Comparison of ENCODE assay signal across 25 cellular contexts in the genomic region with DNA sequence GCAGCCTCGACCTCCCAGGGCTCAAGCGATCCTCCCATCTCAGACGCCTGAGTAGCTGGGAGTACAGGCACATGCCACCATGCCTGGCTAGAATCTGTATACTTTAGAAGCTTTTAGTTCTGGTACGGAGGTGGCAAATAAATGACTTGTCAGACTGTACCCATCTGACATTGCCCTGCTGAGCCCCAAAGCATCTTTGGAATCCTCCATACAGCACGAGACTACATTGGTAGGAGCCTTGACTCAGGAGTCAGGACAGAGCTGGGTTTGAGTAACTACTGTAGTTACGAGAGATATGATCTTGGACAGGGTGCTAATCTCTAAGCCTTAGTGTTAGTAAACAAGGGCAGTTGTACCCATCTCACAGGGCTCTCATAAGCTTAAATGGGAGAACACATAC.
"Had no signal": no experiment of that assay in that cellular context is flagged by ENCODE, and none has a peak within 500 bp of the region (broad histone marks: within the 10 kb centered on the region; RNA-seq: fewer than 3 reads in every experiment).

No MANE protein-coding gene starts in this region.

- H3K36me3 ChIP-seq: stomach, suprapubic skin, thoracic aorta, thyroid gland, tibial artery, tibial nerve, transverse colon, upper lobe of left lung, upper lobe of right lung, uterus, vagina had no signal

- H3K27me3 ChIP-seq: stomach, suprapubic skin, testis, thyroid gland, tibial artery, tibial nerve, transverse colon, upper lobe of left lung, upper lobe of right lung, uterus, vagina had no signal

- H3K4me3 ChIP-seq: stomach, suprapubic skin, testis, thoracic aorta, thyroid gland, tibial artery, tibial nerve, transverse colon, upper lobe of left lung, upper lobe of right lung, uterus, vagina had no signal

- H3K4me1 ChIP-seq: testis, uterus had no signal

- H3K9me3 ChIP-seq: suprapubic skin, testis, thoracic aorta, thyroid gland, tibial artery, tibial nerve, transverse colon, upper lobe of left lung, upper lobe of right lung, uterus, vagina had no signal

- DNase-seq: stimulated activated CD4-positive, alpha-beta T cell treated with anti-CD3 and anti-CD28 coated beads, Interleukin-2, amount 100 ng/mL, for 48 hours; stimulated activated CD4-positive, alpha-beta T cell treated with anti-CD3 and anti-CD28 coated beads, Interleukin-4, amount 100 ng/mL, for 1 hour; stimulated activated CD4-positive, alpha-beta T cell treated with anti-CD3 and anti-CD28 coated beads, Interleukin-4, amount 100 ng/mL, for 24 hours; stimulated activated CD4-positive, alpha-beta T cell treated with anti-CD3 and anti-CD28 coated beads, Interleukin-4, amount 100 ng/mL, for 4 hours; stimulated activated CD8-positive, alpha-beta memory T cell treated with anti-CD3 and anti-CD28 coated beads, Interleukin-4, amount 100 ng/mL, for 48 hours; stimulated activated naive B cell treated with anti-CD40 and anti-IgM and Interleukin-4, amounts not matched to agents 10 μg/mL and 1 μg/mL and 100 μg/mL, for 72 hours; stimulated activated naive CD4-positive, alpha-beta T cell; stimulated activated naive CD4-positive, alpha-beta T cell treated with Interleukin-2 at 50 U/mL for 16 hours; stimulated activated naive CD8-positive, alpha-beta T cell treated with anti-CD3 and anti-CD28 coated beads, Interleukin-15, amount 100 ng/mL, for 72 hours; stimulated activated naive CD8-positive, alpha-beta T cell treated with anti-CD3 and anti-CD28 coated beads, Interleukin-15, Interleukin-2, amounts not matched to agents 100 U/mL and 50 U/mL, for 24 hours; stomach; substantia nigra; testis; thyroid gland; tibial artery; transverse colon; upper lobe of left lung; upper lobe of right lung; uterus had no signal

- H3K27ac ChIP-seq: stomach, suprapubic skin, testis, thyroid gland, tibial nerve, transverse colon, upper lobe of left lung, upper lobe of right lung had no signal

- ATAC-seq: stimulated activated effector memory CD8-positive, alpha-beta T cell treated with anti-CD3 and anti-CD28 coated beads, Interleukin-12 subunit alpha, Interleukin-12 subunit beta, amount 100 ng/mL, for 72 hours; stimulated activated memory B cell treated with anti-CD40 and anti-IgM and Interleukin-4, amounts not matched to agents 10 μg/mL and 1 μg/mL and 100 μg/mL, for 72 hours; stimulated activated naive B cell treated with anti-CD40 and anti-IgM and Interleukin-4, amounts not matched to agents 10 μg/mL and 1 μg/mL and 100 μg/mL, for 72 hours; stimulated activated naive CD8-positive, alpha-beta T cell treated with anti-CD3 and anti-CD28 coated beads, Interleukin-15, amount 100 ng/mL, for 72 hours; stimulated activated naive CD8-positive, alpha-beta T cell treated with anti-CD3 and anti-CD28 coated beads, Interleukin-15, Interleukin-2, amounts not matched to agents 100 U/mL and 50 U/mL, for 24 hours; upper lobe of right lung had no signal
